Comparison of ENCODE assay signal across 9 cellular contexts in the genomic region with DNA sequence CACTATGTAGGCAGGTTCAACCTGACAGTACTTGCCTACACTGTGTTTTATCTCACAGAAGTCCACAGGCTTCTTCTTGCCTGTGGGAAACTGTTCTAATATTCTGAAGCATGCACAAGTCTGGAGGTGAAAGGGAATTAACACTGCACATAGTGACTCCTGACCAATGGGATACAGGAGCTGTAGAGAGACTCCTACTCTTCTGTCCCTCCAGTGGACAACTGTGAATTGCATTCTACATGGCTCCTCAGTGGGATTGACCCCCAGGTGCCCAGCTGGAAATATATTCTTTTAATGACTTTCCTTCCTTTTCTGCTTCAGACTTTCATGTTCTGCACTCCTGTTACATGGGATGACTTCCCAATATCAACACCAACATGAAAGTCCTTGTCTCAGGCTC. TPM values are rescaled to one million over a fixed set of nuclear protein-coding genes. Genes with fewer than 3 reads are reported as not detected.
DNase-seq lines count a peak whose midpoint lies in the region; ATAC-seq and TF ChIP-seq lines count a peak whose summit lies in the region.
"Had no signal": no experiment of that assay in that cellular context is flagged by ENCODE, and none has a peak within 500 bp of the region (broad histone marks: within the 10 kb centered on the region; RNA-seq: fewer than 3 reads in every experiment).

No MANE protein-coding gene starts in this region.

- CTCF ChIA-PET in BJ (lab: Yijun Ruan, JAX) (interaction anchor here (1.0 to 1.4 kb wide), 4 partner anchors 10 to 294 kb away, joined by 3 to 6 read pairs (median 4); no protein-coding TSS in a partner anchor), RWPE1 (lab: Yijun Ruan, JAX) (interaction anchor here (0.7 to 1.3 kb wide), 2 partner anchors 10 to 294 kb away, joined by 6 to 8 read pairs; no protein-coding TSS in a partner anchor)

- DNase-seq in BJ (ENCODE audit: low read depth) = no peak
- DNase-seq in H7 = peak; percentile 28
- peak; percentile 32 for DNase-seq in RWPE1 (ENCODE audit: low spot score)
- peak; percentile 27 for DNase-seq in iris pigment epithelial cell (ENCODE audit: low read depth)
- DNase-seq in UCSD-AML1 (lab: John Stamatoyannopoulos, UW; ENCODE audit: unreplicated experiment) = no peak
- DNase-seq in activated CD4-positive, CD25-positive, alpha-beta regulatory T cell treated with anti-CD3 and anti-CD28 coated beads, Interleukin-2, amount 50 U/mL, for 72 hours = no peak
- DNase-seq in colonic mucosa = no peak
- DNase-seq: left cardiac atrium had no signal

- intact Hi-C loops in colonic mucosa (cut with DNase I) = no loop called here

- ATAC-seq in HG03039 (IDR thresholded peaks at IDR 0.05; ENCODE audit: unreplicated experiment) = no peak

- no peak overlapping the region for H3K9ac ChIP-seq in colonic mucosa (ENCODE audit: low read depth in 2 of 2, low read length in 2 of 2)

- H3K36me3 ChIP-seq in BJ (ENCODE audit: control insufficient read depth, insufficient read depth, low read length) (no peaks in the 10 kb centered on the region), H7 (replicated peaks; ENCODE audit: control insufficient read depth, insufficient read depth, low read length) (no peaks in the 10 kb centered on the region), colonic mucosa (no peaks in the 10 kb centered on the region)

- H3K4me3 ChIP-seq in BJ (ENCODE audit: low read depth, low read length) (no peak overlapping the region), H7 (ENCODE audit: insufficient read depth, low read depth, low read length) (no peak overlapping the region), colonic mucosa (no peak overlapping the region)

- POLR2A ChIA-PET in BJ (lab: Charles Lee) (no interaction called here), RWPE1 (lab: Yijun Ruan, JAX; ENCODE audit: low non-redundant PET) (no interaction called here)

- H3K27me3 ChIP-seq in BJ (ENCODE audit: control insufficient read depth, insufficient read depth, low read length) = no peaks in the 10 kb centered on the region
- H3K27me3 ChIP-seq in H7 (ENCODE audit: control insufficient read depth, insufficient read depth, low read length) = no peaks in the 10 kb centered on the region
- H3K27me3 ChIP-seq in colonic mucosa = no peaks in the 10 kb centered on the region

- TF ChIP-seq CTCF in BJ (IDR thresholded peaks at IDR 0.05; ENCODE audit: insufficient read depth, low read depth, low read length) (peak; percentile 47), RWPE1 (conservative IDR thresholded peaks at IDR 0.05; ENCODE audit: low read depth) (0 out of 2 replicates have a peak, but pooled peaks have one; percentile 12), colonic mucosa (IDR thresholded peaks at IDR 0.05) (no peak)

- H3K27ac ChIP-seq in RWPE1 (no peak overlapping the region), colonic mucosa (no peak overlapping the region)

- no peaks in the 10 kb centered on the region for H3K4me1 ChIP-seq in colonic mucosa

- no peaks in the 10 kb centered on the region for H3K9me3 ChIP-seq in colonic mucosa

RNA-seq across cellular contexts. Expression of a gene that starts 8.2 kb away (rescaled TPM):
- 14.7 and 31.1 TPM in 2 replicates for polyA plus RNA-seq in BJ (2011; rRNA removed)
- polyA minus RNA-seq in BJ (2011; rRNA and poly(A)+ RNA removed) = 8.0 and 10.9 TPM in 2 replicates
- total RNA-seq in H7 (2014; rRNA removed; shearing (Covaris generic)) = 23.6 and 27.4 TPM in 2 replicates
- 10 to 100 TPM; 44.3 to 58.1 TPM for total RNA-seq in colonic mucosa

RNA-seq across cellular contexts. Expression of a gene that starts 57.3 kb away (rescaled TPM):
- 4.0 and 5.9 TPM in 2 replicates for polyA plus RNA-seq in BJ (2011; rRNA removed)
- polyA minus RNA-seq in BJ (2011; rRNA and poly(A)+ RNA removed) = 4.8 and 6.6 TPM in 2 replicates
- 2.6 and 2.9 TPM in 2 replicates for total RNA-seq in H7 (2014; rRNA removed; shearing (Covaris generic))
- 1 to 10 TPM; 4.8 to 6.8 TPM for total RNA-seq in colonic mucosa

Comparison
In these comparisons a context has a peak if more than half of its experiments do, and no peak if none do; other contexts are left out.
1. DNase-seq: peak in H7 (single experiment), RWPE1 (single experiment) and iris pigment epithelial cell (single experiment); none in BJ (single experiment), UCSD-AML1 (single experiment), activated CD4-positive, CD25-positive, alpha-beta regulatory T cell treated with anti-CD3 and anti-CD28 coated beads, Interleukin-2, amount 50 U/mL, for 72 hours (single experiment) and colonic mucosa (single experiment).